ENCODE assay signal across 8 cellular contexts in genomic region chr22:36027579-36027959, GRCh38. TPM values are rescaled to one million over a fixed set of nuclear protein-coding genes. Genes with fewer than 3 reads are reported as not detected.
A peak's percentile ranks its signal among the peaks of the same experiment; 100 is the strongest.
DNase-seq lines count a peak whose midpoint lies in the region; ATAC-seq and TF ChIP-seq lines count a peak whose summit lies in the region.

No MANE protein-coding gene starts in this region.

- H3K4me3 Mint-ChIP-seq in activated T-cell treated with anti-CD3 and anti-CD28 coated beads, Interleukin-2, amount 50 U/mL, for 24 hours = peak overlapping the region; percentile 80
- peak overlapping the region; percentile 79 for H3K4me3 Mint-ChIP-seq in T-helper 2 cell treated with Interferon-gamma antibody and Interleukin-4, amounts not matched to agents 5 μg/mL and 100 μg/mL, for 36 hours
- H3K4me3 Mint-ChIP-seq in osteocyte (ENCODE audit: unreplicated experiment) = peak overlapping the region; percentile 89

- H3K4me1 Mint-ChIP-seq in activated T-cell treated with anti-CD3 and anti-CD28 coated beads, Interleukin-2, amount 50 U/mL, for 24 hours (ENCODE audit: low read depth) = peaks cover 28% of the 10 kb centered on the region
- H3K4me1 Mint-ChIP-seq in T-helper 2 cell treated with Interferon-gamma antibody and Interleukin-4, amounts not matched to agents 5 μg/mL and 100 μg/mL, for 36 hours (ENCODE audit: low read depth) = peaks cover 11% of the 10 kb centered on the region
- H3K4me1 Mint-ChIP-seq in osteocyte (ENCODE audit: unreplicated experiment) = peaks cover 41% of the 10 kb centered on the region

- intact Hi-C loops in esophagus squamous epithelium (cut with DNase I) = no loop called here

- H3K4me3 ChIP-seq in esophagus squamous epithelium = peak overlapping the region; percentile 78 to 97 (median 86)

- H3K36me3 ChIP-seq in esophagus squamous epithelium = peaks cover 0 to 4% (median 0%) of the 10 kb centered on the region in 3 donors

- peak overlapping the region; percentile 91 to 96 (median 94) for H3K27ac ChIP-seq in esophagus squamous epithelium

- H3K27me3 Mint-ChIP-seq in activated T-cell treated with anti-CD3 and anti-CD28 coated beads, Interleukin-2, amount 50 U/mL, for 24 hours = peaks cover 6% of the 10 kb centered on the region
- peaks cover 43% of the 10 kb centered on the region for H3K27me3 Mint-ChIP-seq in T-helper 2 cell treated with Interferon-gamma antibody and Interleukin-4, amounts not matched to agents 5 μg/mL and 100 μg/mL, for 36 hours (ENCODE audit: low read depth)
- H3K27me3 Mint-ChIP-seq in osteocyte (ENCODE audit: unreplicated experiment) = no peaks in the 10 kb centered on the region

- H3K4me1 ChIP-seq in esophagus squamous epithelium = peaks cover 5 to 60% (median 17%) of the 10 kb centered on the region in 3 donors

- WGBS in esophagus squamous epithelium, 2 donors = 0 to 3% methylated on average over 7 of the region's 7 CpGs

- TF ChIP-seq POLR2A in esophagus squamous epithelium (IDR thresholded peaks at IDR 0.05) = no peak

- no peak for ATAC-seq in GM21367 (IDR thresholded peaks at IDR 0.05; ENCODE audit: unreplicated experiment)

- no peaks in the 10 kb centered on the region for H3K9me3 ChIP-seq in esophagus squamous epithelium

- no peaks in the 10 kb centered on the region for H3K27me3 ChIP-seq in esophagus squamous epithelium

- TF ChIP-seq CTCF in esophagus squamous epithelium (IDR thresholded peaks at IDR 0.05) (no peak), osteocyte (IDR thresholded peaks at IDR 0.05) (no peak)

- no peaks in the 10 kb centered on the region for H3K9me3 Mint-ChIP-seq in activated T-cell treated with anti-CD3 and anti-CD28 coated beads, Interleukin-2, amount 50 U/mL, for 24 hours
- no peaks in the 10 kb centered on the region for H3K9me3 Mint-ChIP-seq in T-helper 2 cell treated with Interferon-gamma antibody and Interleukin-4, amounts not matched to agents 5 μg/mL and 100 μg/mL, for 36 hours
- no peaks in the 10 kb centered on the region for H3K9me3 Mint-ChIP-seq in osteocyte (ENCODE audit: unreplicated experiment)

- DNase-seq in activated T-cell treated with anti-CD3 and anti-CD28 coated beads, Interleukin-2, amount 50 U/mL, for 24 hours = no peak
- DNase-seq in activated T-cell treated with anti-CD3 and anti-CD28 coated beads, Interleukin-2, amount 50 U/mL, for 1 hour = no peak
- DNase-seq in T-helper 2 cell treated with Interferon-gamma antibody and Interleukin-4, amounts not matched to agents 5 μg/mL and 100 μg/mL, for 36 hours (ENCODE audit: low spot score) = no peak
- DNase-seq in esophagus squamous epithelium (lab: John Stamatoyannopoulos, UW) (no peak), osteocyte (ENCODE audit: extremely low spot score, unreplicated experiment) (peak; percentile 67), NOMO-1 treated with DMSO at 0.1 percent for 48 hours (lab: John Stamatoyannopoulos, UW; ENCODE audit: unreplicated experiment) (no peak), NCI-H2196 (lab: John Stamatoyannopoulos, UW; ENCODE audit: unreplicated experiment) (no peak)

- no peaks in the 10 kb centered on the region for H3K36me3 Mint-ChIP-seq in activated T-cell treated with anti-CD3 and anti-CD28 coated beads, Interleukin-2, amount 50 U/mL, for 24 hours (ENCODE audit: low read depth)
- no peaks in the 10 kb centered on the region for H3K36me3 Mint-ChIP-seq in T-helper 2 cell treated with Interferon-gamma antibody and Interleukin-4, amounts not matched to agents 5 μg/mL and 100 μg/mL, for 36 hours (ENCODE audit: low read depth)
- peaks cover 7% of the 10 kb centered on the region for H3K36me3 Mint-ChIP-seq in osteocyte (ENCODE audit: unreplicated experiment)

- peak overlapping the region; percentile 77 for H3K27ac Mint-ChIP-seq in activated T-cell treated with anti-CD3 and anti-CD28 coated beads, Interleukin-2, amount 50 U/mL, for 24 hours
- H3K27ac Mint-ChIP-seq in T-helper 2 cell treated with Interferon-gamma antibody and Interleukin-4, amounts not matched to agents 5 μg/mL and 100 μg/mL, for 36 hours = peak overlapping the region; percentile 8
- H3K27ac Mint-ChIP-seq in osteocyte (ENCODE audit: unreplicated experiment) = peak overlapping the region; percentile 90

RNA-seq across cellular contexts. Expression of gene RBFOX2, which starts 1.1 kb away (rescaled TPM):
- total RNA-seq in esophagus squamous epithelium (10 to 100 TPM; 33.3 to 69.6 (median 46.3) TPM), osteocyte (151 and 153 TPM in 2 replicates)

Comparison
In these comparisons a context has a peak if more than half of its experiments do, and no peak if none do; other contexts are left out.
1. H3K27ac Mint-ChIP-seq: peak in every context shown above with its lines; median percentile 90 in osteocyte; 77 in activated T-cell treated with anti-CD3 and anti-CD28 coated beads, Interleukin-2, amount 50 U/mL, for 24 hours; 8 in T-helper 2 cell treated with Interferon-gamma antibody and Interleukin-4, amounts not matched to agents 5 μg/mL and 100 μg/mL, for 36 hours.